In the genomic region with DNA sequence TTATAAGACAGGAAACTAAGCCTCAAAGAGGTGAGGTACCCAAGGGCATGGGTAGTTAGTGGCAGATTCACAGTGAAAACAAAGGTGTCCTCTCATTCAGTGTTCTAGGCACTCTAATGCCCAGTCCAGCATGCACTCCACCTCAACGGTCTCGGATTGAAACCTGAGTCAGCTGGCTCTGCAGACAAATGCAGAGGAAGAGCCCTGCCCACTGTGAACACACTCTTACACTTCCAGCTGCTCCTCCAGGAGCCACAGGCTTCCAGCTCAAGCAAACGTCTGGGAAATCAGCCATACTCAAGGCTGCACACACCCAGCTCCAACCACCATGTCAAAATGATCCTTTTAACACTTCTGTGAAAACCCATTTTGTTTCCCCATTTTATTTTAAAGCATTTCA, we compare ENCODE assay signal across 32 cellular contexts. TPM values are rescaled to one million over a fixed set of nuclear protein-coding genes. Genes with fewer than 3 reads are reported as not detected.
DNase-seq lines count a peak whose midpoint lies in the region; ATAC-seq and TF ChIP-seq lines count a peak whose summit lies in the region.
"Had no signal": no experiment of that assay in that cellular context is flagged by ENCODE, and none has a peak within 500 bp of the region (broad histone marks: within the 10 kb centered on the region; RNA-seq: fewer than 3 reads in every experiment).

No MANE protein-coding gene starts in this region.

- DNase-seq in NCI-H2107 treated with DMSO at 0.1 percent for 48 hours (lab: John Stamatoyannopoulos, UW; ENCODE audit: unreplicated experiment) (peak; percentile 5), NCI-H2107 (lab: John Stamatoyannopoulos, UW) (no peak), NCI-H2029 (lab: John Stamatoyannopoulos, UW) (peak; percentile 47), epithelial cell of esophagus (ENCODE audit: low read depth) (peak; percentile 5), renal cortical epithelial cell (ENCODE audit: low read depth) (peak; percentile 18), retina (no peak), body of pancreas (no peak), sigmoid colon (no peak)
- DNase-seq: activated CD4-positive, alpha-beta memory T cell treated with anti-CD3 and anti-CD28 coated beads for 36 hours; activated CD4-positive, alpha-beta T cell treated with anti-CD3 and anti-CD28 coated beads for 1 hour; activated CD8-positive, alpha-beta memory T cell treated with anti-CD3 and anti-CD28 coated beads, Interleukin-2, amount 50 U/mL, for 4 hours; activated naive CD4-positive, alpha-beta T cell treated with Interleukin-2 at 50 U/mL for 16 hours; foreskin melanocyte; lower lobe of right lung; NCI-H1092 treated with DMSO at 0.1 percent for 48 hours; NCI-H1930; NCI-H446 treated with DMSO at 0.1 percent for 48 hours; PC-3; small intestine; stimulated activated naive CD4-positive, alpha-beta T cell had no signal

- 13 to 33% methylated on average over 3 of the region's 3 CpGs for WGBS in body of pancreas, 2 donors
- 32 to 56% methylated on average over 3 of the region's 3 CpGs for WGBS in sigmoid colon, 2 donors

- H3K36me3 ChIP-seq in body of pancreas (replicated peaks in 1 of 2; ENCODE audit: insufficient read depth in 1 of 2, low read depth in 2 of 2) (no peaks in the 10 kb centered on the region), sigmoid colon (no peaks in the 10 kb centered on the region)
- H3K36me3 ChIP-seq: esophagus muscularis mucosa, lower lobe of right lung, suprapubic skin had no signal

- no peak overlapping the region for H3K27ac ChIP-seq in body of pancreas
- H3K27ac ChIP-seq in sigmoid colon = no peak overlapping the region
- H3K27ac ChIP-seq: C4-2B, esophagus muscularis mucosa, lower lobe of right lung, suprapubic skin had no signal

- no peak for TF ChIP-seq CTCF in epithelial cell of esophagus (IDR thresholded peaks at IDR 0.05; ENCODE audit: insufficient read depth, low read depth, low read length, missing control alignments)
- no peak for TF ChIP-seq CTCF in body of pancreas (IDR thresholded peaks at IDR 0.05)
- TF ChIP-seq CTCF in sigmoid colon (IDR thresholded peaks at IDR 0.05) = no peak

- no peak for TF ChIP-seq EP300 in sigmoid colon (IDR thresholded peaks at IDR 0.05)

- no peaks in the 10 kb centered on the region for H3K4me1 ChIP-seq in body of pancreas
- no peaks in the 10 kb centered on the region for H3K4me1 ChIP-seq in sigmoid colon
- H3K4me1 ChIP-seq: esophagus muscularis mucosa, lower lobe of right lung, suprapubic skin had no signal

- no peak for TF ChIP-seq POLR2A in body of pancreas (IDR thresholded peaks at IDR 0.05)
- TF ChIP-seq POLR2A in sigmoid colon (IDR thresholded peaks at IDR 0.05) = no peak

- no peaks in the 10 kb centered on the region for H3K9me3 ChIP-seq in body of pancreas
- no peaks in the 10 kb centered on the region for H3K9me3 ChIP-seq in sigmoid colon
- H3K9me3 ChIP-seq: esophagus muscularis mucosa, lower lobe of right lung, suprapubic skin had no signal

- ATAC-seq in body of pancreas = no peak
- ATAC-seq: lower lobe of right lung; natural killer cell treated with Interleukin-12 subunit alpha and Interleukin-12 subunit beta and Interleukin-15 and Interleukin-18, amount 100 ng/mL, for 72 hours; PC-3; Right ventricle myocardium inferior; SK-N-SH treated with all-trans-retinoic acid at 6 μM for 48 hours had no signal

- H3K27me3 ChIP-seq in body of pancreas (no peaks in the 10 kb centered on the region), sigmoid colon (no peaks in the 10 kb centered on the region)
- H3K27me3 ChIP-seq: esophagus muscularis mucosa, suprapubic skin had no signal

- intact Hi-C loops in body of pancreas (cut with DNase I) (no loop called here), sigmoid colon (cut with DNase I) (no loop called here)

- H3K4me3 ChIP-seq in epithelial cell of esophagus (ENCODE audit: low read length) (no peak overlapping the region), body of pancreas (no peak overlapping the region), sigmoid colon (no peak overlapping the region)
- H3K4me3 ChIP-seq: esophagus muscularis mucosa, lower lobe of right lung, suprapubic skin had no signal

RNA-seq across cellular contexts. Expression of a gene that starts 3.0 kb away (rescaled TPM):
- total RNA-seq in renal cortical epithelial cell = not detected in 2 replicates
- total RNA-seq in body of pancreas = not detected
- not detected for total RNA-seq in sigmoid colon
- under 1 TPM in 1 of 3 donors, not detected in 2; 0.39 TPM for polyA plus RNA-seq in sigmoid colon
- total RNA-seq: A172; esophagus muscularis mucosa; H4; HT1080; kidney epithelial cell; lower lobe of right lung; osteoblast; PC-3; Right ventricle myocardium inferior; suprapubic skin; T-helper 2 cell treated with Interferon-gamma antibody and Interleukin-4, amounts not matched to agents 100 ng/mL and 5 ng/mL, for 36 hours had no signal

Comparison
In these comparisons a context has a peak if more than half of its experiments do, and no peak if none do; other contexts are left out.
1. DNase-seq: peak in NCI-H2107 treated with DMSO at 0.1 percent for 48 hours (single experiment), NCI-H2029 (single experiment), epithelial cell of esophagus (single experiment) and renal cortical epithelial cell (single experiment); none in NCI-H2107 (single experiment), retina (single experiment), body of pancreas (0 of 4) and sigmoid colon (single experiment).